1 cellular context compared by ENCODE assay signal in the genomic region with DNA sequence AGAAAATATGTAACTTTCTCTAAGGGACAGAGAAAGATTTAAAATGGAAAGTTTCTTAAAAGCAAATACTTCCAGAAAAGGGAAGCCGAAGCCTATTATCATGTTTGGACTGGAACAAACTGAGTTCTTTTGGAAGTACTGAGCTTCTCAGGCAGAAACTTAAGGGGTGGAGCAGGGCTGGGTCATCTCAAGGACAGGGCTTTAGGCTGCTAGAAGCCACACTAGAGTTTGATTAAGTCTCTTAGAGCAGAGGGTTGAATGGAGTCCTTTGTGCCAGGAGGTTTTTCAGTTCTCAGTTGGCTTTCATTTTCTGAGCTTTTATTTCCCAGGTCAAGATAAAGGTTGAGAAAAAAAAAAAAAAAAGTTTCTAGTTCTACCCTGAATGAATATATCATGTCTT.
TF ChIP-seq lines count a peak whose summit lies in the region.

No MANE protein-coding gene starts in this region.

TF ChIP-seq in GM12878, 131 proteins besides CTCF, POLR2A, EP300 and RAD21:
- no peak for TF ChIP-seq ZBTB40 (IDR thresholded peaks at IDR 0.05; ENCODE audit: borderline replicate concordance)
- TF ChIP-seq, protein P1, sequence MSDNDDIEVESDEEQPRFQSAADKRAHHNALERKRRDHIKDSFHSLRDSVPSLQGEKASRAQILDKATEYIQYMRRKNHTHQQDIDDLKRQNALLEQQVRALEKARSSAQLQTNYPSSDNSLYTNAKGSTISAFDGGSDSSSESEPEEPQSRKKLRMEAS (IDR thresholded peaks at IDR 0.05; ENCODE audit: low read depth, low read length), result no peak
- no peak for TF ChIP-seq SREBF2 (IDR thresholded peaks at IDR 0.05; ENCODE audit: low read length)
- no peak for TF ChIP-seq CUX1 (IDR thresholded peaks at IDR 0.05; ENCODE audit: insufficient replicate concordance, low read depth, low read length)
- no peak for TF ChIP-seq BMI1 (IDR thresholded peaks at IDR 0.05; ENCODE audit: borderline replicate concordance)
- TF ChIP-seq POLR2AphosphoS2 (IDR thresholded peaks at IDR 0.05; ENCODE audit: low read depth, low read length), result no peak
- TF ChIP-seq, protein P2, sequence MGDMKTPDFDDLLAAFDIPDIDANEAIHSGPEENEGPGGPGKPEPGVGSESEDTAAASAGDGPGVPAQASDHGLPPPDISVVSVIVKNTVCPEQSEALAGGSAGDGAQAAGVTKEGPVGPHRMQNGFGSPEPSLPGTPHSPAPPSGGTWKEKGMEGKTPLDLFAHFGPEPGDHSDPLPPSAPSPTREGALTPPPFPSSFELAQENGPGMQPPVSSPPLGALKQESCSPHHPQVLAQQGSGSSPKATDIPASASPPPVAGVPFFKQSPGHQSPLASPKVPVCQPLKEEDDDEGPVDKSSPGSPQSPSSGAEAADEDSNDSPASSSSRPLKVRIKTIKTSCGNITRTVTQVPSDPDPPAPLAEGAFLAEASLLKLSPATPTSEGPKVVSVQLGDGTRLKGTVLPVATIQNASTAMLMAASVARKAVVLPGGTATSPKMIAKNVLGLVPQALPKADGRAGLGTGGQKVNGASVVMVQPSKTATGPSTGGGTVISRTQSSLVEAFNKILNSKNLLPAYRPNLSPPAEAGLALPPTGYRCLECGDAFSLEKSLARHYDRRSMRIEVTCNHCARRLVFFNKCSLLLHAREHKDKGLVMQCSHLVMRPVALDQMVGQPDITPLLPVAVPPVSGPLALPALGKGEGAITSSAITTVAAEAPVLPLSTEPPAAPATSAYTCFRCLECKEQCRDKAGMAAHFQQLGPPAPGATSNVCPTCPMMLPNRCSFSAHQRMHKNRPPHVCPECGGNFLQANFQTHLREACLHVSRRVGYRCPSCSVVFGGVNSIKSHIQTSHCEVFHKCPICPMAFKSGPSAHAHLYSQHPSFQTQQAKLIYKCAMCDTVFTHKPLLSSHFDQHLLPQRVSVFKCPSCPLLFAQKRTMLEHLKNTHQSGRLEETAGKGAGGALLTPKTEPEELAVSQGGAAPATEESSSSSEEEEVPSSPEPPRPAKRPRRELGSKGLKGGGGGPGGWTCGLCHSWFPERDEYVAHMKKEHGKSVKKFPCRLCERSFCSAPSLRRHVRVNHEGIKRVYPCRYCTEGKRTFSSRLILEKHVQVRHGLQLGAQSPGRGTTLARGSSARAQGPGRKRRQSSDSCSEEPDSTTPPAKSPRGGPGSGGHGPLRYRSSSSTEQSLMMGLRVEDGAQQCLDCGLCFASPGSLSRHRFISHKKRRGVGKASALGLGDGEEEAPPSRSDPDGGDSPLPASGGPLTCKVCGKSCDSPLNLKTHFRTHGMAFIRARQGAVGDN (IDR thresholded peaks at IDR 0.05), result no peak
- TF ChIP-seq SMAD5 (IDR thresholded peaks at IDR 0.05; ENCODE audit: low read depth), result no peak
- no peak for TF ChIP-seq IRF5 (IDR thresholded peaks at IDR 0.05; ENCODE audit: borderline replicate concordance)
- TF ChIP-seq, protein P3, sequence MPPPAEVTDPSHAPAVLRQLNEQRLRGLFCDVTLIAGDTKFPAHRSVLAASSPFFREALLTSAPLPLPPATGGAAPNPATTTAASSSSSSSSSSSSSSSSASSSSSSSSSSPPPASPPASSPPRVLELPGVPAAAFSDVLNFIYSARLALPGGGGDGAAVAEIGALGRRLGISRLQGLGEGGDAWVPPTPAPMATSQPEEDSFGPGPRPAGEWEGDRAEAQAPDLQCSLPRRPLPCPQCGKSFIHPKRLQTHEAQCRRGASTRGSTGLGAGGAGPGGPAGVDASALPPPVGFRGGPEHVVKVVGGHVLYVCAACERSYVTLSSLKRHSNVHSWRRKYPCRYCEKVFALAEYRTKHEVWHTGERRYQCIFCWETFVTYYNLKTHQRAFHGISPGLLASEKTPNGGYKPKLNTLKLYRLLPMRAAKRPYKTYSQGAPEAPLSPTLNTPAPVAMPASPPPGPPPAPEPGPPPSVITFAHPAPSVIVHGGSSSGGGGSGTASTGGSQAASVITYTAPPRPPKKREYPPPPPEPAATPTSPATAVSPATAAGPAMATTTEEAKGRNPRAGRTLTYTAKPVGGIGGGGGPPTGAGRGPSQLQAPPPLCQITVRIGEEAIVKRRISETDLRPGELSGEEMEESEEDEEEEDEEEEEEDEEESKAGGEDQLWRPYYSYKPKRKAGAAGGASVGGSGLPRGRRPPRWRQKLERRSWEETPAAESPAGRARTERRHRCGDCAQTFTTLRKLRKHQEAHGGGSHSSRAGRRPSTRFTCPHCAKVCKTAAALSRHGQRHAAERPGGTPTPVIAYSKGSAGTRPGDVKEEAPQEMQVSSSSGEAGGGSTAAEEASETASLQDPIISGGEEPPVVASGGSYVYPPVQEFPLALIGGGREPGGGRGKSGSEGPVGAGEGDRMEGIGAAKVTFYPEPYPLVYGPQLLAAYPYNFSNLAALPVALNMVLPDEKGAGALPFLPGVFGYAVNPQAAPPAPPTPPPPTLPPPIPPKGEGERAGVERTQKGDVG (CRISPR knock-in tag; IDR thresholded peaks at IDR 0.05), result no peak
- no peak for TF ChIP-seq CHD2 (IDR thresholded peaks at IDR 0.05; ENCODE audit: borderline replicate concordance, low read depth, low read length)
- TF ChIP-seq SUZ12 (IDR thresholded peaks at IDR 0.05; ENCODE audit: unreplicated experiment), result no peak
- no peak for TF ChIP-seq SP1 (IDR thresholded peaks at IDR 0.05; ENCODE audit: low read depth, low read length)
- no peak for TF ChIP-seq YY1 (IDR thresholded peaks at IDR 0.05; ENCODE audit: low read depth, low read length)
- no peak for TF ChIP-seq BHLHE40 (IDR thresholded peaks at IDR 0.05; ENCODE audit: borderline replicate concordance in 1 of 2, low read depth in 2 of 2, low read length in 1 of 2)
- TF ChIP-seq ZSCAN29 (IDR thresholded peaks at IDR 0.05), result no peak
- TF ChIP-seq, protein P4, sequence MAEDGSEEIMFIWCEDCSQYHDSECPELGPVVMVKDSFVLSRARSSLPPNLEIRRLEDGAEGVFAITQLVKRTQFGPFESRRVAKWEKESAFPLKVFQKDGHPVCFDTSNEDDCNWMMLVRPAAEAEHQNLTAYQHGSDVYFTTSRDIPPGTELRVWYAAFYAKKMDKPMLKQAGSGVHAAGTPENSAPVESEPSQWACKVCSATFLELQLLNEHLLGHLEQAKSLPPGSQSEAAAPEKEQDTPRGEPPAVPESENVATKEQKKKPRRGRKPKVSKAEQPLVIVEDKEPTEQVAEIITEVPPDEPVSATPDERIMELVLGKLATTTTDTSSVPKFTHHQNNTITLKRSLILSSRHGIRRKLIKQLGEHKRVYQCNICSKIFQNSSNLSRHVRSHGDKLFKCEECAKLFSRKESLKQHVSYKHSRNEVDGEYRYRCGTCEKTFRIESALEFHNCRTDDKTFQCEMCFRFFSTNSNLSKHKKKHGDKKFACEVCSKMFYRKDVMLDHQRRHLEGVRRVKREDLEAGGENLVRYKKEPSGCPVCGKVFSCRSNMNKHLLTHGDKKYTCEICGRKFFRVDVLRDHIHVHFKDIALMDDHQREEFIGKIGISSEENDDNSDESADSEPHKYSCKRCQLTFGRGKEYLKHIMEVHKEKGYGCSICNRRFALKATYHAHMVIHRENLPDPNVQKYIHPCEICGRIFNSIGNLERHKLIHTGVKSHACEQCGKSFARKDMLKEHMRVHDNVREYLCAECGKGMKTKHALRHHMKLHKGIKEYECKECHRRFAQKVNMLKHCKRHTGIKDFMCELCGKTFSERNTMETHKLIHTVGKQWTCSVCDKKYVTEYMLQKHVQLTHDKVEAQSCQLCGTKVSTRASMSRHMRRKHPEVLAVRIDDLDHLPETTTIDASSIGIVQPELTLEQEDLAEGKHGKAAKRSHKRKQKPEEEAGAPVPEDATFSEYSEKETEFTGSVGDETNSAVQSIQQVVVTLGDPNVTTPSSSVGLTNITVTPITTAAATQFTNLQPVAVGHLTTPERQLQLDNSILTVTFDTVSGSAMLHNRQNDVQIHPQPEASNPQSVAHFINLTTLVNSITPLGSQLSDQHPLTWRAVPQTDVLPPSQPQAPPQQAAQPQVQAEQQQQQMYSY (CRISPR knock-in tag; IDR thresholded peaks at IDR 0.05), result no peak
TF ChIP-seq in GM12878: peak in this region for 0.
